24 cellular contexts compared by ENCODE assay signal in genomic region chr9:75709698-75710097, GRCh38.
"Had no signal": no experiment of that assay in that cellular context is flagged by ENCODE, and none has a peak within 500 bp of the region (broad histone marks: within the 10 kb centered on the region; RNA-seq: fewer than 3 reads in every experiment).

No MANE protein-coding gene starts in this region.

- H3K4me1 ChIP-seq: colonic mucosa, esophagus squamous epithelium, left lung, lower lobe of right lung had no signal

- DNase-seq: colonic mucosa; cortex of kidney; effector CD8-positive, alpha-beta T cell; effector memory CD8-positive, alpha-beta T cell; endodermal cell; erythroblast; esophagus squamous epithelium; foreskin fibroblast; foreskin melanocyte; gastrocnemius medialis; glutamatergic neuron; head of caudate nucleus; heart right ventricle; hippocampal formation; left cardiac atrium; left lung; left ventricle myocardium superior; lower lobe of right lung; mesenchymal stem cell; mucosa of descending colon had no signal

- H3K9me3 ChIP-seq: colonic mucosa, esophagus squamous epithelium, gastrocnemius medialis, lower lobe of right lung, mucosa of descending colon had no signal

- H3K4me3 ChIP-seq: colonic mucosa, esophagus squamous epithelium, gastrocnemius medialis, heart right ventricle, left lung, lower lobe of right lung, mucosa of descending colon had no signal

- FAIRE-seq: endometrium, islet of Langerhans, keratinocyte had no signal

- H3K36me3 ChIP-seq: colonic mucosa, esophagus squamous epithelium, gastrocnemius medialis, heart right ventricle, left lung, lower lobe of right lung had no signal

- H3K27me3 ChIP-seq: colonic mucosa, esophagus squamous epithelium, gastrocnemius medialis, heart right ventricle, left lung had no signal

- H3K27ac ChIP-seq: colonic mucosa, epithelial cell of prostate, esophagus squamous epithelium, gastrocnemius medialis, heart right ventricle, left lung, lower lobe of right lung had no signal
